Comparison of ENCODE assay signal across 15 cellular contexts in the genomic region with DNA sequence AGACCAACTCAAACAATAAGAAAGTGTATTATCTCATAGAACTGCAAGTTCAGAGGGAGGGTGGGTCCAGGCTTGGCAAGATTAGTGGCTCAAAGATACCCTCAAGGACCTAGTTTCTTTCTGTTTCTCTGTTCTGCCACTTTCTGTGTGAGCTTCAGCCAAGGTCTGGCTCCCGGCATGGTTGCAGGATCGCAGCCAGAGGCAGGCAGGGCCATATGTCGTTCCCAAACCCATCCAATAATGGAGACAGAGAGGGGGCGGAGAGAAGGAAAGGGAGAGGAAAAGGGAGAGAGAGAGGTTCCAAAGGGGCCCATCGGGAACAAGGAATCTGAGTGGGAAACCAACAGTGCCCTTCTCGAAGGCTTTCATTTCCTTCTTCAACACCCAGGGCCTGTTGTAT.
A peak's percentile ranks its signal among the peaks of the same experiment; 100 is the strongest.
DNase-seq lines count a peak whose midpoint lies in the region; ATAC-seq, FAIRE-seq and TF ChIP-seq lines count a peak whose summit lies in the region.
"Had no signal": no experiment of that assay in that cellular context is flagged by ENCODE, and none has a peak within 500 bp of the region (broad histone marks: within the 10 kb centered on the region; RNA-seq: fewer than 3 reads in every experiment).

No MANE protein-coding gene starts in this region.

- ATAC-seq in left ventricle myocardium superior (peak; percentile 17), Right ventricle myocardium inferior (no peak), GM18861 (IDR thresholded peaks at IDR 0.05; ENCODE audit: unreplicated experiment) (no peak)
- ATAC-seq in activated T-helper 17 cell treated with anti-CD3 and anti-CD28 coated beads, Interleukin-2, amount 50 U/mL, for 72 hours (replicated peaks): no peak

- peak overlapping the region; percentile 36 for H3K4me3 Mint-ChIP-seq in activated T-helper 17 cell treated with anti-CD3 and anti-CD28 coated beads, Interleukin-2, amount 50 U/mL, for 72 hours
- H3K4me3 Mint-ChIP-seq: activated B cell treated with CpG ODN at 0.5 μM for 24 hours had no signal

- H3K27me3 Mint-ChIP-seq in activated T-helper 17 cell treated with anti-CD3 and anti-CD28 coated beads, Interleukin-2, amount 50 U/mL, for 72 hours: peaks cover 7% of the 10 kb centered on the region

- TF ChIP-seq CTCF in keratinocyte (optimal IDR thresholded peaks at IDR 0.05 in 1 of 3, IDR thresholded peaks at IDR 0.05 in 1 of 3, conservative IDR thresholded peaks at IDR 0.05 in 1 of 3; ENCODE audit: extremely low read depth in 1 of 3, insufficient read depth in 2 of 3, low read length in 3 of 3): no peak

- H3K79me2 ChIP-seq in keratinocyte (ENCODE audit: control insufficient read depth, insufficient read depth, low read length): no peaks in the 10 kb centered on the region

- 42% methylated on average over 6 of the region's 6 CpGs for WGBS in urinary bladder

- no peaks in the 10 kb centered on the region for H3K9me1 ChIP-seq in keratinocyte (ENCODE audit: control insufficient read depth, extremely low read depth, insufficient read depth, low read length)

- H3K4me1 Mint-ChIP-seq in activated T-helper 17 cell treated with anti-CD3 and anti-CD28 coated beads, Interleukin-2, amount 50 U/mL, for 72 hours: peaks cover 26% of the 10 kb centered on the region

- H3K4me1 ChIP-seq in keratinocyte (ENCODE audit: control insufficient read depth, extremely low read depth, insufficient read depth, low read length) (peaks cover 5% of the 10 kb centered on the region), urinary bladder (ENCODE audit: insufficient read depth) (no peaks in the 10 kb centered on the region)

- intact Hi-C loops in left ventricle myocardium superior (cut with micrococcal nuclease) (loop anchor here (10.0 kb wide), 1 partner anchor 509 kb away; no protein-coding TSS in a partner anchor), Right ventricle myocardium inferior (cut with DNase I) (loop anchor here (5.0 to 10.0 kb wide), 3 partner anchors 167 to 512 kb away; a partner anchor contains a TSS)

- FAIRE-seq in keratinocyte (lab: Jason Lieb, UNC): no peak
- FAIRE-seq: H54 had no signal

- peak overlapping the region; percentile 59 for H3K27ac Mint-ChIP-seq in activated T-helper 17 cell treated with anti-CD3 and anti-CD28 coated beads, Interleukin-2, amount 50 U/mL, for 72 hours

- DNase-seq in left ventricle myocardium superior: no peak
- no peak for DNase-seq in Right ventricle myocardium inferior (ENCODE audit: missing footprints)
- no peak for DNase-seq in keratinocyte (ENCODE audit: low read depth, low spot score)
- no peak for DNase-seq in SIG-M5 (lab: John Stamatoyannopoulos, UW)
- no peak for DNase-seq in NCI-H524 treated with DMSO at 0.1 percent for 48 hours (lab: John Stamatoyannopoulos, UW)
- DNase-seq: activated B cell treated with CpG ODN at 0.5 μM for 24 hours; activated CD8-positive, alpha-beta memory T cell treated with anti-CD3 and anti-CD28 coated beads, Interleukin-2, amount 50 U/mL, for 48 hours; amniotic stem cell; nucleus accumbens had no signal

- no peaks in the 10 kb centered on the region for H3K27me3 ChIP-seq in keratinocyte (ENCODE audit: control insufficient read depth, extremely low read depth, insufficient read depth, low read length)

- peak overlapping the region; percentile 21 for H2AFZ ChIP-seq in keratinocyte (ENCODE audit: control insufficient read depth, low read length)

- no peaks in the 10 kb centered on the region for H4K20me1 ChIP-seq in keratinocyte (ENCODE audit: control insufficient read depth, extremely low read depth, insufficient read depth, low read length)

- dilution Hi-C loops in keratinocyte (cut with MboI; ENCODE audit: extremely low pct_ligation_motif_present, low sequenced_read_pairs): no loop called here

- H3K4me3 ChIP-seq in keratinocyte (ENCODE audit: control insufficient read depth in 2 of 3, extremely low read depth in 1 of 3, insufficient read depth in 2 of 3, low read depth in 1 of 3, low read length in 3 of 3): peak overlapping the region in 1 of 3 experiments; percentile 4
- no peak overlapping the region for H3K4me3 ChIP-seq in urinary bladder (ENCODE audit: low read depth, low read length)
- H3K4me3 ChIP-seq: smooth muscle cell had no signal

- no peaks in the 10 kb centered on the region for H3K36me3 Mint-ChIP-seq in activated T-helper 17 cell treated with anti-CD3 and anti-CD28 coated beads, Interleukin-2, amount 50 U/mL, for 72 hours (ENCODE audit: low read depth)

- H3K9me3 ChIP-seq in keratinocyte (ENCODE audit: control insufficient read depth, low read depth, low read length): no peaks in the 10 kb centered on the region
- H3K9me3 ChIP-seq: SK-N-SH had no signal

- H3K36me3 ChIP-seq in keratinocyte (ENCODE audit: control insufficient read depth in 2 of 2, extremely low read depth in 1 of 2, insufficient read depth in 2 of 2, low read length in 2 of 2) (no peaks in the 10 kb centered on the region), urinary bladder (ENCODE audit: insufficient read depth) (no peaks in the 10 kb centered on the region)

- no peak overlapping the region for H3K27ac ChIP-seq in keratinocyte (ENCODE audit: control insufficient read depth, insufficient read depth, low read length)
- peak overlapping the region; percentile 48 for H3K27ac ChIP-seq in urinary bladder (ENCODE audit: low read depth)

- H3K9ac ChIP-seq in keratinocyte (ENCODE audit: control insufficient read depth, extremely low read depth, insufficient read depth, low read length): no peak overlapping the region
- H3K9ac ChIP-seq: SK-N-SH had no signal

- H3K9me3 Mint-ChIP-seq in activated T-helper 17 cell treated with anti-CD3 and anti-CD28 coated beads, Interleukin-2, amount 50 U/mL, for 72 hours: no peaks in the 10 kb centered on the region
- H3K9me3 Mint-ChIP-seq: activated B cell treated with CpG ODN at 0.5 μM for 24 hours had no signal

- peak overlapping the region; percentile 44 for H3K4me2 ChIP-seq in keratinocyte (ENCODE audit: control insufficient read depth, extremely low read depth, insufficient read depth, low read depth, low read length)
- H3K4me2 ChIP-seq: SK-N-SH, smooth muscle cell had no signal
